Comparison of ENCODE assay signal across 32 cellular contexts in the genomic region with DNA sequence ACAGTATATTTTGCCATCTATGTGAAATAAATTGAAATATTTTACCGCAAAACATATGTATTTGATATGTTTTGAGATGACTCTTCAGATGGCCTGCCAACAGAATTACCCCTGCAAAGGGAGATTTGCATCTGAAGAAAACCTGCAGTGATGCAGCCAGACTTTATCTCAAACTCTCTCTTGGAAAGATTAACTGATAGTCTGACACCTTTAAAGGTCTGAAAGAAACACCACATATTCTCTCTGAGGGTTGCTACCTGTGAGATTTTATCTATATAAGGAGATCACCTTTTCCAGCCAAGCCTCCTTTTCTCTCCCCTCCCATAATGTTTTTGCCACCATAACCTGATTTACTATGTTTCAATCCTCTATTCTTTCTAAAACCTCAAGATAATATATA.
"Had no signal": no experiment of that assay in that cellular context is flagged by ENCODE, and none has a peak within 500 bp of the region (broad histone marks: within the 10 kb centered on the region; RNA-seq: fewer than 3 reads in every experiment).

No MANE protein-coding gene starts in this region.

- H3K27me3 Mint-ChIP-seq: activated B cell treated with CpG ODN at 0.5 μM for 24 hours; activated CD4-positive, alpha-beta T cell treated with anti-CD3 and anti-CD28 coated beads, Interleukin-2, amount 10 ng/mL, durations not matched to agents 24 days and 14 days; activated CD8-positive, alpha-beta T cell treated with anti-CD3 and anti-CD28 coated beads for 36 hours; activated naive CD8-positive, alpha-beta T cell treated with anti-CD3 and anti-CD28 coated beads for 36 hours; activated T-helper 17 cell treated with anti-CD3 and anti-CD28 coated beads, Interleukin-2, amount 50 U/mL, for 72 hours; T-cell; T-helper 17 cell had no signal

- H3K4me1 ChIP-seq: adrenal gland, body of pancreas, breast epithelium had no signal

- H3K36me3 Mint-ChIP-seq: activated naive CD4-positive, alpha-beta T cell treated with anti-CD3 and anti-CD28 coated beads, Interleukin-2, amount 50 U/mL, for 72 hours; activated naive CD8-positive, alpha-beta T cell treated with anti-CD3 and anti-CD28 coated beads for 36 hours; T-cell had no signal

- ATAC-seq: activated CD8-positive, alpha-beta T cell treated with anti-CD3 and anti-CD28 coated beads for 36 hours; activated naive CD4-positive, alpha-beta T cell treated with anti-CD3 and anti-CD28 coated beads, Interleukin-2, amount 50 U/mL, for 72 hours; activated T-cell treated with anti-CD3 and anti-CD28 coated beads, Interleukin-2, amount 50 U/mL, for 4 hours; activated T-cell treated with anti-CD3 and anti-CD28 coated beads, Interleukin-2, amount 50 U/mL, for 72 hours; activated T-helper 17 cell treated with anti-CD3 and anti-CD28 coated beads, Interleukin-2, amount 50 U/mL, for 72 hours; body of pancreas; T-cell; T-helper 17 cell had no signal

- DNase-seq: activated B cell treated with CpG ODN at 0.5 μM for 24 hours; activated CD4-positive, alpha-beta T cell treated with anti-CD3 and anti-CD28 coated beads for 4 hours; activated CD4-positive, alpha-beta T cell treated with anti-CD3 and anti-CD28 coated beads, Interleukin-2, amount 10 ng/mL, durations not matched to agents 24 days and 14 days; activated CD4-positive, alpha-beta T cell treated with anti-CD3 and anti-CD28 coated beads, Interleukin-2, amount 50 U/mL, for 1 hour; activated CD4-positive, alpha-beta T cell treated with anti-CD3 and anti-CD28 coated beads, Interleukin-2, amount 50 U/mL, for 4 hours; activated CD4-positive, CD25-positive, alpha-beta regulatory T cell treated with anti-CD3 and anti-CD28 coated beads, Interleukin-2, amount 50 U/mL, for 72 hours; activated CD8-positive, alpha-beta memory T cell treated with anti-CD3 and anti-CD28 coated beads, Interleukin-2, amount 50 U/mL, for 4 hours; activated CD8-positive, alpha-beta T cell treated with anti-CD3 and anti-CD28 coated beads for 36 hours; activated effector memory CD4-positive, alpha-beta T cell treated with anti-CD3 and anti-CD28 coated beads, Interleukin-2, amount 50 U/mL, for 16 hours; activated gamma-delta T cell treated with Interleukin-2 at 50 U/mL for 16 hours; activated naive CD4-positive, alpha-beta T cell; activated naive CD4-positive, alpha-beta T cell treated with anti-CD3 and anti-CD28 coated beads for 36 hours; activated naive CD4-positive, alpha-beta T cell treated with anti-CD3 and anti-CD28 coated beads, Interleukin-2, amount 50 U/mL, for 16 hours; activated naive CD8-positive, alpha-beta T cell treated with anti-CD3 and anti-CD28 coated beads for 36 hours; activated T-cell treated with anti-CD3 and anti-CD28 coated beads for 4 hours; activated T-cell treated with anti-CD3 and anti-CD28 coated beads, Interleukin-2, amount 50 U/mL, for 1 hour; activated T-cell treated with anti-CD3 and anti-CD28 coated beads, Interleukin-2, amount 50 U/mL, for 4 hours; activated T-cell treated with anti-CD3 and anti-CD28 coated beads, Interleukin-2, amount 50 U/mL, for 72 hours; adrenal gland; amniotic stem cell; aorta; body of pancreas; brain microvascular endothelial cell; central memory CD4-positive, alpha-beta T cell; T-cell; T-helper 17 cell; T1000 had no signal

- H3K27ac Mint-ChIP-seq: activated B cell treated with CpG ODN at 0.5 μM for 24 hours; activated CD4-positive, alpha-beta T cell treated with anti-CD3 and anti-CD28 coated beads, Interleukin-2, amount 10 ng/mL, durations not matched to agents 24 days and 14 days; activated CD8-positive, alpha-beta T cell treated with anti-CD3 and anti-CD28 coated beads for 36 hours; activated naive CD4-positive, alpha-beta T cell treated with anti-CD3 and anti-CD28 coated beads for 36 hours; activated naive CD4-positive, alpha-beta T cell treated with anti-CD3 and anti-CD28 coated beads, Interleukin-2, amount 50 U/mL, for 72 hours; activated naive CD8-positive, alpha-beta T cell treated with anti-CD3 and anti-CD28 coated beads for 36 hours; activated T-cell treated with anti-CD3 and anti-CD28 coated beads, Interleukin-2, amount 50 U/mL, for 72 hours; activated T-helper 1 cell treated with anti-CD3 and anti-CD28 coated beads, Interleukin-12 subunit alpha, Interleukin-12 subunit beta, Interleukin-2, Interleukin-4 antibody, amounts not matched to agents 30 ng/mL and 10 ng/mL and 1 ng/mL, durations not matched to agents 14 hours and 24 hours and 36 hours; activated T-helper 17 cell treated with anti-CD3 and anti-CD28 coated beads, Interleukin-2, amount 50 U/mL, for 72 hours; T-cell; T-helper 17 cell had no signal

- H3K36me3 ChIP-seq: adrenal gland, brain microvascular endothelial cell, breast epithelium had no signal

- H3K4me1 Mint-ChIP-seq: activated B cell treated with CpG ODN at 0.5 μM for 24 hours; activated CD4-positive, alpha-beta T cell treated with anti-CD3 and anti-CD28 coated beads, Interleukin-2, amount 10 ng/mL, durations not matched to agents 24 days and 14 days; activated naive CD8-positive, alpha-beta T cell treated with anti-CD3 and anti-CD28 coated beads for 36 hours; activated T-helper 17 cell treated with anti-CD3 and anti-CD28 coated beads, Interleukin-2, amount 50 U/mL, for 72 hours; T-cell; T-helper 17 cell had no signal

- H3K4me3 ChIP-seq: adrenal gland, body of pancreas, breast epithelium had no signal

- H3K27ac ChIP-seq: adrenal gland, body of pancreas, brain microvascular endothelial cell, breast epithelium, VCaP had no signal

- H3K9me3 ChIP-seq: adrenal gland, body of pancreas had no signal

- H3K27me3 ChIP-seq: adrenal gland, body of pancreas, brain microvascular endothelial cell, breast epithelium had no signal

- H3K4me3 Mint-ChIP-seq: activated B cell treated with CpG ODN at 0.5 μM for 24 hours; activated CD4-positive, alpha-beta T cell treated with anti-CD3 and anti-CD28 coated beads, Interleukin-2, amount 10 ng/mL, durations not matched to agents 24 days and 14 days; activated CD8-positive, alpha-beta T cell treated with anti-CD3 and anti-CD28 coated beads for 36 hours; activated naive CD4-positive, alpha-beta T cell treated with anti-CD3 and anti-CD28 coated beads for 36 hours; activated naive CD8-positive, alpha-beta T cell treated with anti-CD3 and anti-CD28 coated beads for 36 hours; activated T-cell treated with anti-CD3 and anti-CD28 coated beads, Interleukin-2, amount 50 U/mL, for 4 hours; activated T-cell treated with anti-CD3 and anti-CD28 coated beads, Interleukin-2, amount 50 U/mL, for 72 hours; activated T-helper 1 cell treated with anti-CD3 and anti-CD28 coated beads, Interleukin-12 subunit alpha, Interleukin-12 subunit beta, Interleukin-2, Interleukin-4 antibody, amounts not matched to agents 30 ng/mL and 10 ng/mL and 1 ng/mL, durations not matched to agents 14 hours and 24 hours and 36 hours; activated T-helper 17 cell treated with anti-CD3 and anti-CD28 coated beads, Interleukin-2, amount 50 U/mL, for 72 hours; T-cell; T-helper 17 cell had no signal
